ENCODE assay signal across 8 cellular contexts in genomic region chr6:148251286-148251685, GRCh38.
DNase-seq lines count a peak whose midpoint lies in the region; ATAC-seq and TF ChIP-seq lines count a peak whose summit lies in the region.

No MANE protein-coding gene starts in this region.

- peak; percentile 64 for TF ChIP-seq CTCF in SK-N-SH (IDR thresholded peaks at IDR 0.05)
- peak; percentile 47 for TF ChIP-seq CTCF in hepatocyte (IDR thresholded peaks at IDR 0.05; ENCODE audit: poor library complexity)
- peak; percentile 63 for TF ChIP-seq CTCF in type B pancreatic cell (conservative IDR thresholded peaks at IDR 0.05)

- no peaks in the 10 kb centered on the region for H3K36me3 Mint-ChIP-seq in CD4-positive, alpha-beta memory T cell
- no peaks in the 10 kb centered on the region for H3K36me3 Mint-ChIP-seq in type B pancreatic cell

- H3K4me3 ChIP-seq in CD4-positive, alpha-beta memory T cell (ENCODE audit: low read length in 2 of 2), result no peak overlapping the region
- no peak overlapping the region for H3K4me3 ChIP-seq in SK-N-SH (ENCODE audit: low read depth in 2 of 2, low read length in 1 of 2)
- H3K4me3 ChIP-seq in hepatocyte, result no peak overlapping the region

- peaks cover 1 to 2% of the 10 kb centered on the region in 2 donors for H3K27me3 Mint-ChIP-seq in CD4-positive, alpha-beta memory T cell
- no peaks in the 10 kb centered on the region for H3K27me3 Mint-ChIP-seq in type B pancreatic cell

- H3K79me2 ChIP-seq in SK-N-SH (ENCODE audit: insufficient read depth) (no peaks in the 10 kb centered on the region), hepatocyte (no peaks in the 10 kb centered on the region)

- TF ChIP-seq RAD21 in SK-N-SH (IDR thresholded peaks at IDR 0.05; ENCODE audit: low read length), result peak; percentile 62

- H3K4me1 ChIP-seq in CD4-positive, alpha-beta memory T cell (ENCODE audit: insufficient read depth, low read length), result no peaks in the 10 kb centered on the region
- H3K4me1 ChIP-seq in SK-N-SH (ENCODE audit: control insufficient read depth in 1 of 2, insufficient read depth in 2 of 2, low read depth in 1 of 2, low read length in 1 of 2) (peaks cover 0 to 5% of the 10 kb centered on the region in 2 experiments; a peak in 1 of 4 replicates), hepatocyte (ENCODE audit: insufficient read depth) (no peaks in the 10 kb centered on the region)

- H3K27me3 ChIP-seq in CD4-positive, alpha-beta memory T cell (ENCODE audit: insufficient read depth, low read length), result no peaks in the 10 kb centered on the region
- H3K27me3 ChIP-seq in SK-N-SH (ENCODE audit: insufficient read depth) (no peaks in the 10 kb centered on the region), hepatocyte (no peaks in the 10 kb centered on the region)

- H3K9me3 ChIP-seq in CD4-positive, alpha-beta memory T cell (ENCODE audit: control insufficient read depth in 1 of 2, low read length in 2 of 2), result no peaks in the 10 kb centered on the region
- H3K9me3 ChIP-seq in SK-N-SH (no peaks in the 10 kb centered on the region), hepatocyte (ENCODE audit: low read depth) (no peaks in the 10 kb centered on the region)

- no peaks in the 10 kb centered on the region for H3K4me1 Mint-ChIP-seq in CD4-positive, alpha-beta memory T cell
- H3K4me1 Mint-ChIP-seq in type B pancreatic cell (ENCODE audit: unreplicated experiment), result peaks cover 25% of the 10 kb centered on the region

- H3K4me3 Mint-ChIP-seq in CD4-positive, alpha-beta memory T cell, result no peak overlapping the region
- no peak overlapping the region for H3K4me3 Mint-ChIP-seq in type B pancreatic cell

- no peaks in the 10 kb centered on the region for H4K20me1 ChIP-seq in SK-N-SH (ENCODE audit: insufficient read depth)
- no peaks in the 10 kb centered on the region for H4K20me1 ChIP-seq in hepatocyte (ENCODE audit: insufficient read depth, poor library complexity, severe bottlenecking)

- H3K4me2 ChIP-seq in SK-N-SH (no peak overlapping the region), hepatocyte (no peak overlapping the region)

- 25% methylated on average over 2 of the region's 2 CpGs for WGBS in SK-N-SH (ENCODE audit: low lambda C conversion rate)
- WGBS in hepatocyte (ENCODE audit: low lambda C conversion rate, missing lambda C conversion rate), result 47% methylated on average over 2 of the region's 2 CpGs

- no peaks in the 10 kb centered on the region for H3K36me3 ChIP-seq in CD4-positive, alpha-beta memory T cell (ENCODE audit: insufficient read depth, low read length)
- H3K36me3 ChIP-seq in SK-N-SH (replicated peaks in 1 of 2; ENCODE audit: control insufficient read depth in 1 of 2, insufficient read depth in 2 of 2, low read length in 1 of 2) (no peaks in the 10 kb centered on the region), hepatocyte (replicated peaks; ENCODE audit: insufficient read depth, low read depth) (no peaks in the 10 kb centered on the region)

- peaks cover 0 to 2% (median 0%) of the 10 kb centered on the region in 8 donors for H3K9me3 Mint-ChIP-seq in CD4-positive, alpha-beta memory T cell
- H3K9me3 Mint-ChIP-seq in type B pancreatic cell, result peaks cover 1% of the 10 kb centered on the region

- H3K27ac ChIP-seq in CD4-positive, alpha-beta memory T cell (ENCODE audit: low read depth, low read length), result no peak overlapping the region
- H3K27ac ChIP-seq in SK-N-SH (ENCODE audit: low read depth in 2 of 2, low read length in 1 of 2) (no peak overlapping the region; a peak in 1 of 4 replicates), hepatocyte (no peak overlapping the region)

- TF ChIP-seq EP300 in SK-N-SH (IDR thresholded peaks at IDR 0.05; ENCODE audit: borderline replicate concordance in 1 of 2, low read depth in 1 of 2, low read length in 1 of 2), result no peak

- H2AFZ ChIP-seq in SK-N-SH (ENCODE audit: low read depth), result no peak overlapping the region
- no peak overlapping the region for H2AFZ ChIP-seq in hepatocyte

- H3K27ac Mint-ChIP-seq in CD4-positive, alpha-beta memory T cell, result no peak overlapping the region
- no peak overlapping the region for H3K27ac Mint-ChIP-seq in type B pancreatic cell

- intact Hi-C loops in CD4-positive, alpha-beta memory T cell (cut with micrococcal nuclease), result loop anchor here (1.0 kb wide), 1 partner anchor 74 kb away; no protein-coding TSS in a partner anchor

- ATAC-seq in HG02981 (IDR thresholded peaks at IDR 0.05; ENCODE audit: unreplicated experiment), result peak; percentile 51
- no peak for ATAC-seq in HG02571 (IDR thresholded peaks at IDR 0.05; ENCODE audit: unreplicated experiment)
- ATAC-seq in HG02852 (IDR thresholded peaks at IDR 0.05; ENCODE audit: unreplicated experiment), result no peak

- CTCF ChIA-PET in CD4-positive, alpha-beta memory T cell (lab: Charles Lee; ENCODE audit: partially characterized antibody), result interaction anchor here (1.2 to 1.5 kb wide), 3 partner anchors 71 to 106 kb away, joined by 3 to 15 read pairs (median 5); no protein-coding TSS in a partner anchor
- CTCF ChIA-PET in SK-N-SH (lab: Yijun Ruan, JAX), result interaction anchor here (1.0 kb wide), 1 partner anchor 745 kb away, joined by 3 read pairs; no protein-coding TSS in a partner anchor

- H3K9ac ChIP-seq in SK-N-SH, result no peak overlapping the region

- DNase-seq in CD4-positive, alpha-beta memory T cell, result peak in 3 of 5 donors; percentile 7 to 18 (median 10)
- DNase-seq in SK-N-SH (no peak), hepatocyte (ENCODE audit: low spot score) (peak; percentile 28), type B pancreatic cell (ENCODE audit: extremely low spot score, unreplicated experiment) (no peak), middle frontal gyrus (ENCODE audit: extremely low spot score, low spot score) (no peak)

- POLR2A ChIA-PET in CD4-positive, alpha-beta memory T cell (lab: Charles Lee; ENCODE audit: partially characterized antibody), result no interaction called here
- POLR2A ChIA-PET in SK-N-SH (lab: Yijun Ruan, JAX), result no interaction called here

- no peaks in the 10 kb centered on the region for H3F3A ChIP-seq in SK-N-SH (replicated peaks; ENCODE audit: insufficient read depth)

- no peaks in the 10 kb centered on the region for H3K9me2 ChIP-seq in SK-N-SH
- no peaks in the 10 kb centered on the region for H3K9me2 ChIP-seq in hepatocyte (replicated peaks; ENCODE audit: insufficient read depth)

TF ChIP-seq in SK-N-SH, 30 proteins besides CTCF, POLR2A, EP300 and RAD21:
- TF ChIP-seq SMC3 (IDR thresholded peaks at IDR 0.05; ENCODE audit: low read depth, low read length) (peak; percentile 49; the same call in 1 of the 2 replicates), CHD2 (IDR thresholded peaks at IDR 0.05; ENCODE audit: low read length, partially characterized antibody) (no peak)

Comparison
In these comparisons a context has a peak if more than half of its experiments do, and no peak if none do; other contexts are left out.
1. DNase-seq: peak in CD4-positive, alpha-beta memory T cell (3 of 5) and hepatocyte (single experiment); none in SK-N-SH (single experiment), type B pancreatic cell (single experiment) and middle frontal gyrus (single experiment).
2. Peak in every context shown above with its lines, with median percentiles within 50 percentile points of each other: CTCF ChIP-seq.